In genomic region chr14:58747181-58747580, GRCh38 we compare ENCODE assay signal across 9 cellular contexts.
DNase-seq lines count a peak whose midpoint lies in the region; ATAC-seq, FAIRE-seq and TF ChIP-seq lines count a peak whose summit lies in the region.
"Had no signal": no experiment of that assay in that cellular context is flagged by ENCODE, and none has a peak within 500 bp of the region (broad histone marks: within the 10 kb centered on the region; RNA-seq: fewer than 3 reads in every experiment).

No MANE protein-coding gene starts in this region.

- no peaks in the 10 kb centered on the region for H3K36me3 Mint-ChIP-seq in endothelial cell (ENCODE audit: low read depth, unreplicated experiment)

- no peaks in the 10 kb centered on the region for H3K9me3 ChIP-seq in pancreas

- H3K4me1 ChIP-seq in pancreas = peaks cover 0 to 25% (median 3%) of the 10 kb centered on the region in 3 donors

- H3K27me3 Mint-ChIP-seq in endothelial cell (ENCODE audit: unreplicated experiment) = no peaks in the 10 kb centered on the region

- peak; percentile 54 for DNase-seq in BJ (ENCODE audit: low read depth)
- peak; percentile 73 for DNase-seq in RCC 7860 (ENCODE audit: low spot score)
- peak; percentile 96 for DNase-seq in fibroblast of pulmonary artery (ENCODE audit: low read depth)
- peak in 4 of 6 donors; percentile 6 to 60 (median 30) for DNase-seq in pancreas
- no peak for DNase-seq in foreskin melanocyte
- DNase-seq in endothelial cell (ENCODE audit: low spot score) = no peak
- DNase-seq in HUDEP-2 (lab: John Stamatoyannopoulos, UW; ENCODE audit: unreplicated experiment in 76 of 76) = no peak
- DNase-seq: NCI-H2227 treated with DMSO at 0.1 percent for 48 hours had no signal

- WGBS in pancreas, 2 donors = 67 to 76% methylated on average over 7 of the region's 7 CpGs

- H3K9me3 Mint-ChIP-seq in endothelial cell (ENCODE audit: unreplicated experiment) = no peaks in the 10 kb centered on the region

- peak overlapping the region in 2 of 4 donors; percentile 8 to 30 for H3K27ac ChIP-seq in pancreas

- ATAC-seq in pancreas (peak in 3 of 4 donors; percentile 47 to 71 (median 59)), HG02884 (IDR thresholded peaks at IDR 0.05; ENCODE audit: unreplicated experiment) (no peak)

- H3K4me3 Mint-ChIP-seq in endothelial cell (ENCODE audit: unreplicated experiment) = no peak overlapping the region

- TF ChIP-seq CTCF in BJ (IDR thresholded peaks at IDR 0.05; ENCODE audit: insufficient read depth, low read depth, low read length) = no peak
- no peak for TF ChIP-seq CTCF in fibroblast of pulmonary artery (IDR thresholded peaks at IDR 0.05; ENCODE audit: low read length, missing control alignments)
- TF ChIP-seq CTCF in pancreas (IDR thresholded peaks at IDR 0.05) = no peak
- TF ChIP-seq CTCF in endothelial cell (IDR thresholded peaks at IDR 0.05; ENCODE audit: unreplicated experiment) = no peak

- no peaks in the 10 kb centered on the region for H3K36me3 ChIP-seq in BJ (ENCODE audit: control insufficient read depth, insufficient read depth, low read length)
- no peaks in the 10 kb centered on the region for H3K36me3 ChIP-seq in pancreas

- H3K27me3 ChIP-seq in BJ (ENCODE audit: control insufficient read depth, insufficient read depth, low read length) (no peaks in the 10 kb centered on the region), pancreas (no peaks in the 10 kb centered on the region)

- POLR2A ChIA-PET in BJ (lab: Charles Lee) = no interaction called here

- peak; percentile 75 for FAIRE-seq in RCC 7860 (lab: Jason Lieb, UNC)
- FAIRE-seq in pancreas (lab: Jason Lieb, UNC) = no peak

- H3K4me1 Mint-ChIP-seq in endothelial cell (ENCODE audit: unreplicated experiment) = peaks cover 6% of the 10 kb centered on the region

- H3K27ac Mint-ChIP-seq in endothelial cell (ENCODE audit: unreplicated experiment) = no peak overlapping the region

- intact Hi-C loops in pancreas (cut with DNase I) = no loop called here

- CTCF ChIA-PET in BJ (lab: Yijun Ruan, JAX) = no interaction called here

- H3K4me3 ChIP-seq in BJ (ENCODE audit: low read depth, low read length) = no peak overlapping the region
- H3K4me3 ChIP-seq in fibroblast of pulmonary artery (replicated peaks; ENCODE audit: low read depth, low read length) = no peak overlapping the region
- no peak overlapping the region for H3K4me3 ChIP-seq in pancreas

Comparison
In these comparisons a context has a peak if more than half of its experiments do, and no peak if none do; other contexts are left out.
1. DNase-seq: peak in BJ (single experiment), RCC 7860 (single experiment), fibroblast of pulmonary artery (single experiment) and pancreas (4 of 6); none in foreskin melanocyte (single experiment), endothelial cell (single experiment) and HUDEP-2 (0 of 76).